Comparison of ENCODE assay signal across 1 cellular context in genomic region chr17:76467809-76468633, GRCh38.
TF ChIP-seq lines count a peak whose summit lies in the region.

No MANE protein-coding gene starts in this region.

TF ChIP-seq in GM12878, 131 proteins besides CTCF, POLR2A, EP300 and RAD21:
- TF ChIP-seq ELK1 (IDR thresholded peaks at IDR 0.05; ENCODE audit: low read depth, low read length) (no peak), ZNF384 (IDR thresholded peaks at IDR 0.05; ENCODE audit: borderline replicate concordance, low read depth, low read length) (no peak), CEBPB (IDR thresholded peaks at IDR 0.05; ENCODE audit: borderline replicate concordance in 1 of 2, low read depth in 2 of 2, low read length in 2 of 2) (no peak), EGR1 (IDR thresholded peaks at IDR 0.05; ENCODE audit: borderline replicate concordance in 1 of 2, low read depth in 2 of 2, low read length in 2 of 2) (no peak), ZNF274 (IDR thresholded peaks at IDR 0.05; ENCODE audit: insufficient read depth, insufficient read length) (no peak), BHLHE40 (IDR thresholded peaks at IDR 0.05; ENCODE audit: borderline replicate concordance in 1 of 2, low read depth in 2 of 2, low read length in 1 of 2) (no peak), IKZF1 (conservative IDR thresholded peaks at IDR 0.05) (no peak), POLR2AphosphoS2 (IDR thresholded peaks at IDR 0.05; ENCODE audit: low read depth, low read length) (0 out of 2 replicates have a peak, but pooled peaks have one; percentile 34), CHD1 (IDR thresholded peaks at IDR 0.05; ENCODE audit: low read depth, low read length) (no peak)
